9 cellular contexts compared by ENCODE assay signal in genomic region chr19:4059493-4059880, GRCh38. TPM values are rescaled to one million over a fixed set of nuclear protein-coding genes. Genes with fewer than 3 reads are reported as not detected.
DNase-seq lines count a peak whose midpoint lies in the region; ATAC-seq and TF ChIP-seq lines count a peak whose summit lies in the region.
"Had no signal": no experiment of that assay in that cellular context is flagged by ENCODE, and none has a peak within 500 bp of the region (broad histone marks: within the 10 kb centered on the region; RNA-seq: fewer than 3 reads in every experiment).

No MANE protein-coding gene starts in this region.

- no peak overlapping the region for H3K27ac Mint-ChIP-seq in endodermal cell
- H3K27ac Mint-ChIP-seq in activated T-helper 1 cell treated with anti-CD3 and anti-CD28 coated beads, Interleukin-12 subunit alpha, Interleukin-12 subunit beta, Interleukin-2, Interleukin-4 antibody, amounts not matched to agents 30 ng/mL and 10 ng/mL and 1 ng/mL, durations not matched to agents 14 hours and 24 hours and 36 hours = no peak overlapping the region

- H3K79me2 ChIP-seq in OCI-LY1 (ENCODE audit: insufficient read depth, low read length) (peaks cover 77% of the 10 kb centered on the region), osteoblast (ENCODE audit: insufficient read depth, low read length) (peaks cover 99% of the 10 kb centered on the region)

- no peaks in the 10 kb centered on the region for H4K20me1 ChIP-seq in OCI-LY1 (ENCODE audit: insufficient read depth, low read length)
- peaks cover 67% of the 10 kb centered on the region for H4K20me1 ChIP-seq in osteoblast (ENCODE audit: insufficient read depth, low read length)

- intact Hi-C loops in activated T-helper 1 cell treated with anti-CD3 and anti-CD28 coated beads, Interleukin-12 subunit alpha, Interleukin-12 subunit beta, Interleukin-2, Interleukin-4 antibody, amounts not matched to agents 30 ng/mL and 10 ng/mL and 1 ng/mL, durations not matched to agents 14 hours and 24 hours and 36 hours (cut with micrococcal nuclease) = no loop called here

- H3K27me3 Mint-ChIP-seq in endodermal cell (ENCODE audit: insufficient read depth) = no peaks in the 10 kb centered on the region
- no peaks in the 10 kb centered on the region for H3K27me3 Mint-ChIP-seq in activated T-helper 1 cell treated with anti-CD3 and anti-CD28 coated beads, Interleukin-12 subunit alpha, Interleukin-12 subunit beta, Interleukin-2, Interleukin-4 antibody, amounts not matched to agents 30 ng/mL and 10 ng/mL and 1 ng/mL, durations not matched to agents 14 hours and 24 hours and 36 hours (ENCODE audit: insufficient read depth)

- ATAC-seq in GM21786 (IDR thresholded peaks at IDR 0.05; ENCODE audit: unreplicated experiment) = no peak

- no peaks in the 10 kb centered on the region for H3K9me2 ChIP-seq in OCI-LY1 (ENCODE audit: low read depth, low read length)

- H3K9me3 ChIP-seq in OCI-LY1 (ENCODE audit: low read length) (no peaks in the 10 kb centered on the region), endodermal cell (ENCODE audit: control insufficient read depth, low read length) (no peaks in the 10 kb centered on the region), osteoblast (ENCODE audit: low read depth, low read length) (no peaks in the 10 kb centered on the region)

- H3K4me1 Mint-ChIP-seq in endodermal cell = peaks cover 3% of the 10 kb centered on the region
- H3K4me1 Mint-ChIP-seq in activated T-helper 1 cell treated with anti-CD3 and anti-CD28 coated beads, Interleukin-12 subunit alpha, Interleukin-12 subunit beta, Interleukin-2, Interleukin-4 antibody, amounts not matched to agents 30 ng/mL and 10 ng/mL and 1 ng/mL, durations not matched to agents 14 hours and 24 hours and 36 hours (ENCODE audit: low read depth) = no peaks in the 10 kb centered on the region

- H3F3A ChIP-seq in OCI-LY1 (ENCODE audit: insufficient read depth, low read length) = no peaks in the 10 kb centered on the region

- no peaks in the 10 kb centered on the region for H3K9me3 Mint-ChIP-seq in endodermal cell
- no peaks in the 10 kb centered on the region for H3K9me3 Mint-ChIP-seq in activated T-helper 1 cell treated with anti-CD3 and anti-CD28 coated beads, Interleukin-12 subunit alpha, Interleukin-12 subunit beta, Interleukin-2, Interleukin-4 antibody, amounts not matched to agents 30 ng/mL and 10 ng/mL and 1 ng/mL, durations not matched to agents 14 hours and 24 hours and 36 hours
- H3K9me3 Mint-ChIP-seq: neural crest cell had no signal

- H2AFZ ChIP-seq in OCI-LY1 (ENCODE audit: low read length) = no peak overlapping the region
- H2AFZ ChIP-seq in osteoblast (ENCODE audit: low read length) = no peak overlapping the region

- 60 to 89% methylated on average over 1 to 17 of the region's 17 CpGs for WGBS in endodermal cell (ENCODE audit: insufficient coverage in 1 of 2, insufficient read length in 1 of 2), 2 experiments

- peak; percentile 7 for DNase-seq in AG20443 (ENCODE audit: low spot score)
- no peak for DNase-seq in endodermal cell
- DNase-seq in osteoblast (ENCODE audit: insufficient read length, low spot score, missing footprints) = peak; percentile 88
- DNase-seq in activated T-helper 1 cell treated with anti-CD3 and anti-CD28 coated beads, Interleukin-12 subunit alpha, Interleukin-12 subunit beta, Interleukin-2, Interleukin-4 antibody, amounts not matched to agents 30 ng/mL and 10 ng/mL and 1 ng/mL, durations not matched to agents 14 hours and 24 hours and 36 hours (ENCODE audit: low spot score) = no peak
- no peak for DNase-seq in HEK293T (ENCODE audit: extremely low spot score)
- DNase-seq in NCI-H510A (lab: John Stamatoyannopoulos, UW) = no peak

- H3K27ac ChIP-seq in OCI-LY1 (ENCODE audit: low read depth, low read length, poor library complexity, severe bottlenecking) = no peak overlapping the region
- H3K27ac ChIP-seq in endodermal cell (ENCODE audit: low read depth, low read length) = peak overlapping the region; percentile 89
- peak overlapping the region; percentile 82 for H3K27ac ChIP-seq in osteoblast (ENCODE audit: low read depth, low read length)

- POLR2A ChIA-PET in HEK293T (lab: Yijun Ruan, JAX) = no interaction called here

- peaks cover 54% of the 10 kb centered on the region for H3K4me1 ChIP-seq in OCI-LY1 (ENCODE audit: insufficient read depth, low read length, severe bottlenecking)
- H3K4me1 ChIP-seq in endodermal cell (ENCODE audit: control insufficient read depth, insufficient read depth, low read length) = no peaks in the 10 kb centered on the region
- H3K4me1 ChIP-seq in osteoblast (ENCODE audit: insufficient read depth, low read length) = peaks cover 58% of the 10 kb centered on the region

- H3K4me3 ChIP-seq in OCI-LY1 (ENCODE audit: low read depth, low read length, poor library complexity, severe bottlenecking) = peak overlapping the region; percentile 95
- H3K4me3 ChIP-seq in endodermal cell (ENCODE audit: low read length) = no peak overlapping the region
- peak overlapping the region; percentile 19 for H3K4me3 ChIP-seq in osteoblast (ENCODE audit: insufficient read depth, low read length)

- CTCF ChIA-PET in HEK293T (lab: Yijun Ruan, JAX) = no interaction called here

- H3K27me3 ChIP-seq in OCI-LY1 (ENCODE audit: insufficient read depth, low read length) = no peaks in the 10 kb centered on the region
- H3K27me3 ChIP-seq in endodermal cell (ENCODE audit: control insufficient read depth, insufficient read depth, low read length, poor library complexity, severe bottlenecking) = no peaks in the 10 kb centered on the region
- H3K27me3 ChIP-seq in osteoblast (ENCODE audit: insufficient read depth, low read length) = no peaks in the 10 kb centered on the region

- TF ChIP-seq CTCF in OCI-LY1 (IDR thresholded peaks at IDR 0.05; ENCODE audit: low read length) = no peak
- no peak for TF ChIP-seq CTCF in endodermal cell (conservative IDR thresholded peaks at IDR 0.05)
- TF ChIP-seq CTCF in osteoblast (IDR thresholded peaks at IDR 0.05; ENCODE audit: extremely low read depth, low read depth, low read length) = no peak

- H3K4me2 ChIP-seq in OCI-LY1 (ENCODE audit: low read length) = peak overlapping the region; percentile 89; the same call in 1 of the 2 replicates
- H3K4me2 ChIP-seq in osteoblast (ENCODE audit: insufficient read depth, low read length) = peak overlapping the region; percentile 58

- peaks cover 35% of the 10 kb centered on the region for H3K36me3 ChIP-seq in OCI-LY1 (ENCODE audit: insufficient read depth, low read length)
- peaks cover 14% of the 10 kb centered on the region for H3K36me3 ChIP-seq in endodermal cell (ENCODE audit: control insufficient read depth, insufficient read depth, low read length)
- H3K36me3 ChIP-seq in osteoblast (ENCODE audit: insufficient read depth, low read length) = peaks cover 28% of the 10 kb centered on the region

- H3K9ac ChIP-seq in OCI-LY1 (ENCODE audit: low read length) (no peak overlapping the region), endodermal cell (ENCODE audit: extremely low read depth, low read length, poor library complexity, severe bottlenecking) (no peak overlapping the region)

- H3K36me3 Mint-ChIP-seq in endodermal cell (ENCODE audit: low read depth) = peaks cover 24% of the 10 kb centered on the region
- H3K36me3 Mint-ChIP-seq in activated T-helper 1 cell treated with anti-CD3 and anti-CD28 coated beads, Interleukin-12 subunit alpha, Interleukin-12 subunit beta, Interleukin-2, Interleukin-4 antibody, amounts not matched to agents 30 ng/mL and 10 ng/mL and 1 ng/mL, durations not matched to agents 14 hours and 24 hours and 36 hours (ENCODE audit: low read depth) = peaks cover 15% of the 10 kb centered on the region

- no peak overlapping the region for H3K4me3 Mint-ChIP-seq in endodermal cell
- H3K4me3 Mint-ChIP-seq in activated T-helper 1 cell treated with anti-CD3 and anti-CD28 coated beads, Interleukin-12 subunit alpha, Interleukin-12 subunit beta, Interleukin-2, Interleukin-4 antibody, amounts not matched to agents 30 ng/mL and 10 ng/mL and 1 ng/mL, durations not matched to agents 14 hours and 24 hours and 36 hours = no peak overlapping the region

TF ChIP-seq in HEK293T, 16 proteins besides CTCF, POLR2A, EP300 and RAD21:
- TF ChIP-seq LEF1 (IDR thresholded peaks at IDR 0.05; ENCODE audit: borderline replicate concordance) = no peak
- TF ChIP-seq FOXA1 (IDR thresholded peaks at IDR 0.05) = no peak
- no peak for TF ChIP-seq ZNF384 (IDR thresholded peaks at IDR 0.05)
- TF ChIP-seq CTBP1 (IDR thresholded peaks at IDR 0.05; ENCODE audit: borderline replicate concordance) = no peak
- no peak for TF ChIP-seq FOXK2 (IDR thresholded peaks at IDR 0.05)
- no peak for TF ChIP-seq ARNT (IDR thresholded peaks at IDR 0.05)
- no peak for TF ChIP-seq NFRKB (IDR thresholded peaks at IDR 0.05)
- TF ChIP-seq HDGF (IDR thresholded peaks at IDR 0.05; ENCODE audit: borderline replicate concordance) = no peak
- no peak for TF ChIP-seq ELF4 (IDR thresholded peaks at IDR 0.05)
- no peak for TF ChIP-seq SP1 (IDR thresholded peaks at IDR 0.05)
- no peak for TF ChIP-seq FOXM1 (IDR thresholded peaks at IDR 0.05; ENCODE audit: borderline replicate concordance)

RNA-seq across cellular contexts. Expression of gene ZBTB7A, which starts 7.2 kb away (rescaled TPM):
- total RNA-seq in endodermal cell = 10 to 100 TPM; 19.2 to 22.1 TPM
- 7.5 TPM for polyA plus RNA-seq in endodermal cell (2013, experiment 1 of 2)
- 7.2 TPM for polyA plus RNA-seq in endodermal cell (2013, experiment 2 of 2)
- total RNA-seq in osteoblast = 38.6 and 42.7 TPM in 2 replicates
- total RNA-seq in activated T-helper 1 cell treated with anti-CD3 and anti-CD28 coated beads, Interleukin-12 subunit alpha, Interleukin-12 subunit beta, Interleukin-2, Interleukin-4 antibody, amounts not matched to agents 30 ng/mL and 10 ng/mL and 1 ng/mL, durations not matched to agents 14 hours and 24 hours and 36 hours = 37.1 and 41.3 TPM in 2 replicates

RNA-seq across cellular contexts. Expression of gene PIAS4, which starts 52.0 kb away (rescaled TPM):
- 10 to 100 TPM; 57.5 to 58.1 TPM for total RNA-seq in endodermal cell
- polyA plus RNA-seq in endodermal cell (2013, experiment 1 of 2) = 35.5 TPM
- 30.9 TPM for polyA plus RNA-seq in endodermal cell (2013, experiment 2 of 2)
- 14.7 and 21.4 TPM in 2 replicates for total RNA-seq in osteoblast
- total RNA-seq in activated T-helper 1 cell treated with anti-CD3 and anti-CD28 coated beads, Interleukin-12 subunit alpha, Interleukin-12 subunit beta, Interleukin-2, Interleukin-4 antibody, amounts not matched to agents 30 ng/mL and 10 ng/mL and 1 ng/mL, durations not matched to agents 14 hours and 24 hours and 36 hours = 37.6 and 41.0 TPM in 2 replicates

Comparison
In these comparisons a context has a peak if more than half of its experiments do, and no peak if none do; other contexts are left out.
1. DNase-seq: peak in AG20443 (single experiment) and osteoblast (single experiment); none in endodermal cell (single experiment), activated T-helper 1 cell treated with anti-CD3 and anti-CD28 coated beads, Interleukin-12 subunit alpha, Interleukin-12 subunit beta, Interleukin-2, Interleukin-4 antibody, amounts not matched to agents 30 ng/mL and 10 ng/mL and 1 ng/mL, durations not matched to agents 14 hours and 24 hours and 36 hours (single experiment), HEK293T (single experiment) and NCI-H510A (single experiment).